Comparison of ENCODE assay signal across 17 cellular contexts in the genomic region with DNA sequence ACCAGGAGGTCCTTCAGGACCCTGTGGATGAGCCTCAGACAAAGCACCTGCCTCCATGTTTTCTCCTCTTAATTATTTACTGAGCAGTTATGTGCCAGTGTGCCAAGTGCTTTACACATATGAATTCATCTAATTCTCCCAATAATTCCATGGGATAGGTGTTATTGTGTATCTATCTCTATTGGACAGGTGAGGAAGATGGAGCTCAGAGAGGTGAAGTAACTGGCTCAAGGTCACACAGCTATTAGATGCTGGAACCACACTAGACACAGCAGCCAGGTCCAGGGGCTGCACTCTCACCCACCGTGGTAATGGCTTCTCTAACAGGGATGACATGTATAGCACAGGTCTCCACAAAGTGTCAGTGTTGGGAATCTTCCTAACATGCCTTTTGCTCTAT.
DNase-seq lines count a peak whose midpoint lies in the region; ATAC-seq, FAIRE-seq and TF ChIP-seq lines count a peak whose summit lies in the region.
"Had no signal": no experiment of that assay in that cellular context is flagged by ENCODE, and none has a peak within 500 bp of the region (broad histone marks: within the 10 kb centered on the region; RNA-seq: fewer than 3 reads in every experiment).

No MANE protein-coding gene starts in this region.

- no peak overlapping the region for H3K4ac ChIP-seq in H1 (replicated peaks; ENCODE audit: insufficient read length, low read depth, low read length)

- no peak overlapping the region for H3K9ac ChIP-seq in H1 (replicated peaks in 1 of 4; ENCODE audit: extremely low read depth in 1 of 4, low read depth in 3 of 4, low read length in 3 of 4)

- H3K23me2 ChIP-seq in H1 (ENCODE audit: low read depth, low read length): no peaks in the 10 kb centered on the region; the same call in 1 of the 2 replicates

- H2BK120ac ChIP-seq in H1 (replicated peaks; ENCODE audit: low read depth, low read length): no peak overlapping the region

- no peak for DNase-seq in H1 (ENCODE audit: low read depth in 1 of 2, low spot score in 2 of 2)
- peak; percentile 11 for DNase-seq in posterior vena cava (ENCODE audit: low spot score)
- DNase-seq in epidermal melanocyte (ENCODE audit: insufficient read length, low spot score): no peak
- DNase-seq in NCI-H2227 treated with DMSO at 0.1 percent for 48 hours (lab: John Stamatoyannopoulos, UW): no peak
- DNase-seq: C1 segment of cervical spinal cord; Caco-2; CD4-positive, CD25-positive, alpha-beta regulatory T cell; CD8-positive, alpha-beta T cell; DMS153; DND-41 had no signal

- TF ChIP-seq RAD21 in H1 (IDR thresholded peaks at IDR 0.05 in 1 of 2, conservative IDR thresholded peaks at IDR 0.05 in 1 of 2; ENCODE audit: low read depth in 2 of 2, low read length in 2 of 2): no peak

- no peak overlapping the region for H4K8ac ChIP-seq in H1 (ENCODE audit: extremely low read depth, insufficient read depth, low read length)

- CTCF ChIA-PET in HEK293 (lab: Yijun Ruan, JAX): no interaction called here
- CTCF ChIA-PET in H1 (lab: Charles Lee; ENCODE audit: partially characterized antibody): interaction anchor here (1.0 to 1.1 kb wide), 3 partner anchors 8 to 549 kb away, joined by 3 read pairs; no protein-coding TSS in a partner anchor

- WGBS in H1 (ENCODE audit: extremely low coverage in 1 of 2, insufficient coverage in 1 of 2, insufficient read length in 1 of 2, insufficient replicate concordance in 2 of 2, low coverage in 1 of 2, low lambda C conversion rate in 2 of 2, missing lambda C conversion rate in 1 of 2), 2 experiments: 86% methylated on average over 1 of the region's 1 CpG; no CpG with 5 or more reads in 1 of the 2 experiments

- H3K36me3 ChIP-seq in HEK293 (ENCODE audit: control insufficient read depth in 2 of 2, insufficient read depth in 1 of 2, low read length in 2 of 2) (no peaks in the 10 kb centered on the region), H1 (ENCODE audit: control insufficient read depth in 2 of 4, insufficient read depth in 4 of 4, low read length in 3 of 4) (no peaks in the 10 kb centered on the region)
- H3K36me3 ChIP-seq: HAP-1 had no signal

- TF ChIP-seq EP300 in H1 (IDR thresholded peaks at IDR 0.05; ENCODE audit: borderline replicate concordance in 1 of 2, low read depth in 2 of 2, low read length in 2 of 2): no peak

- no peak overlapping the region for H3K4me2 ChIP-seq in H1 (ENCODE audit: insufficient read depth in 1 of 2, low read depth in 2 of 2, low read length in 2 of 2)
- H3K4me2 ChIP-seq: GM23338 had no signal

- 0 out of 2 replicates have a peak overlapping the region, but pooled peaks have one; percentile 40 for H2BK15ac ChIP-seq in H1 (ENCODE audit: low read length)

- H3K79me1 ChIP-seq in H1 (ENCODE audit: low read depth, low read length): no peaks in the 10 kb centered on the region; the same call in 1 of the 2 replicates

- H3K14ac ChIP-seq in H1 (ENCODE audit: insufficient read length): no peak overlapping the region

- intact Hi-C loops in posterior vena cava (cut with DNase I): no loop called here

- H3K18ac ChIP-seq in H1 (ENCODE audit: extremely low read depth, low read length): no peak overlapping the region

- no peak overlapping the region for H2AFZ ChIP-seq in H1 (ENCODE audit: low read length)
- H2AFZ ChIP-seq: GM23338 had no signal

- H3K27me3 ChIP-seq in H1 (replicated peaks in 1 of 4; ENCODE audit: control insufficient read depth in 3 of 4, extremely low read depth in 1 of 4, insufficient read depth in 3 of 4, low read length in 3 of 4): no peaks in the 10 kb centered on the region; a peak in 2 of 7 replicates

- H3K23ac ChIP-seq in H1 (ENCODE audit: insufficient read length): no peak overlapping the region

- no peak overlapping the region for H2BK5ac ChIP-seq in H1 (ENCODE audit: low read depth, low read length)

- H3K27ac ChIP-seq in HEK293 (ENCODE audit: extremely low read depth, low read depth, low read length) (no peak overlapping the region), H1 (ENCODE audit: low read depth, low read length) (no peak overlapping the region)

- no peak overlapping the region for H2BK20ac ChIP-seq in H1 (ENCODE audit: low read length)

- no peak for FAIRE-seq in H1 (lab: Jason Lieb, UNC)
- FAIRE-seq: G401.6, GM12892, H54 had no signal

- POLR2A ChIA-PET in HEK293 (lab: Yijun Ruan, JAX) (interaction anchor here (0.7 kb wide), 1 partner anchor 575 kb away, joined by 3 read pairs; a partner anchor contains a TSS), H1 (lab: Charles Lee; ENCODE audit: partially characterized antibody) (interaction anchor here (1.7 kb wide), 1 partner anchor 70 kb away, joined by 6 read pairs; a partner anchor contains a TSS)

- no peak for TF ChIP-seq CTCF in HEK293 (tag by site-specific recombination; IDR thresholded peaks at IDR 0.05)
- TF ChIP-seq CTCF in H1 (IDR thresholded peaks at IDR 0.05; ENCODE audit: control extremely low read depth in 1 of 3, insufficient read depth in 1 of 3, low read depth in 1 of 3, low read length in 3 of 3): no peak

- no peak overlapping the region for H4K5ac ChIP-seq in H1 (ENCODE audit: insufficient read length, low read depth, low read length)

- H2AK5ac ChIP-seq in H1 (ENCODE audit: low read depth, low read length): no peak overlapping the region

- H4K91ac ChIP-seq in H1 (replicated peaks; ENCODE audit: insufficient read length, low read length): no peak overlapping the region

- no peaks in the 10 kb centered on the region for H4K20me1 ChIP-seq in H1 (replicated peaks in 1 of 2; ENCODE audit: control insufficient read depth in 1 of 2, insufficient read depth in 2 of 2, low read length in 2 of 2)

- H3K79me2 ChIP-seq in H1 (ENCODE audit: control insufficient read depth in 1 of 2, insufficient read depth in 2 of 2, low read length in 2 of 2): no peaks in the 10 kb centered on the region

- no peak overlapping the region for H3K56ac ChIP-seq in H1 (replicated peaks; ENCODE audit: insufficient read length, low read depth, low read length)

- no peak for ATAC-seq in HG02678 (IDR thresholded peaks at IDR 0.05; ENCODE audit: unreplicated experiment)
- ATAC-seq: CD8-positive, alpha-beta T cell; GM23338 had no signal

- peaks cover 20% of the 10 kb centered on the region for H3K4me1 ChIP-seq in HEK293 (ENCODE audit: control insufficient read depth, insufficient read depth, low read length)
- H3K4me1 ChIP-seq in H1 (replicated peaks in 1 of 4; ENCODE audit: control insufficient read depth in 3 of 4, insufficient read depth in 4 of 4, low read length in 3 of 4): peaks cover 0 to 11% (median 4%) of the 10 kb centered on the region in 4 experiments; a peak in 3 of 7 replicates
- H3K4me1 ChIP-seq: Caco-2 had no signal

- H3K9me3 ChIP-seq in HEK293 (ENCODE audit: control insufficient read depth, insufficient read depth, low read depth, low read length): no peaks in the 10 kb centered on the region
- H3K9me3 ChIP-seq in H1 (ENCODE audit: insufficient read depth in 2 of 2, low read depth in 1 of 2, low read length in 1 of 2): no peaks in the 10 kb centered on the region
- H3K9me3 ChIP-seq: Caco-2, HAP-1 had no signal

- no peak overlapping the region for H3K4me3 ChIP-seq in HEK293 (ENCODE audit: low read depth, low read length)
- H3K4me3 ChIP-seq in H1 (ENCODE audit: extremely low read depth in 1 of 4, insufficient read depth in 2 of 4, low read depth in 3 of 4, low read length in 4 of 4): no peak overlapping the region
- H3K4me3 ChIP-seq: GM23338, HAP-1 had no signal

- H2BK12ac ChIP-seq in H1 (ENCODE audit: low read depth, low read length): no peak overlapping the region

- no peak for TF ChIP-seq POLR2A in H1 (IDR thresholded peaks at IDR 0.05; ENCODE audit: control extremely low read depth in 1 of 2, low read depth in 2 of 2, low read length in 2 of 2)

TF ChIP-seq in HEK293, 187 proteins besides CTCF, POLR2A, EP300 and RAD21:
- TF ChIP-seq ZNF501 (tag by site-specific recombination; IDR thresholded peaks at IDR 0.05): no peak
- no peak for TF ChIP-seq ZNF37A (tag by site-specific recombination; IDR thresholded peaks at IDR 0.05)
- peak; percentile 90 for TF ChIP-seq ZNF768 (tag by site-specific recombination; IDR thresholded peaks at IDR 0.05)

TF ChIP-seq in H1, 55 proteins besides CTCF, POLR2A, EP300 and RAD21:
- TF ChIP-seq CEBPB (IDR thresholded peaks at IDR 0.05; ENCODE audit: low read depth, low read length) (no peak), RFX5 (IDR thresholded peaks at IDR 0.05; ENCODE audit: borderline replicate concordance, low read depth, low read length) (no peak), NANOG (IDR thresholded peaks at IDR 0.05; ENCODE audit: insufficient read depth, low read depth, low read length, poor library complexity, severe bottlenecking) (no peak), SIRT6 (IDR thresholded peaks at IDR 0.05; ENCODE audit: low read length) (no peak), HDAC2 (IDR thresholded peaks at IDR 0.05; ENCODE audit: borderline replicate concordance in 1 of 2, low read depth in 2 of 2, low read length in 2 of 2) (no peak), CREB1 (IDR thresholded peaks at IDR 0.05) (no peak), GABPA (IDR thresholded peaks at IDR 0.05; ENCODE audit: borderline replicate concordance, insufficient read depth, low read length) (no peak), RNF2 (IDR thresholded peaks at IDR 0.05; ENCODE audit: borderline replicate concordance, low read depth, low read length, missing control alignments, poor library complexity, severe bottlenecking) (no peak), SP2 (IDR thresholded peaks at IDR 0.05; ENCODE audit: low read length) (no peak), POLR2AphosphoS5 (IDR thresholded peaks at IDR 0.05; ENCODE audit: low read depth, low read length) (no peak), CTBP2 (IDR thresholded peaks at IDR 0.05; ENCODE audit: borderline replicate concordance, insufficient read depth, insufficient read length, low read length) (no peak), SP1 (IDR thresholded peaks at IDR 0.05; ENCODE audit: low read depth, low read length) (no peak)
- TF ChIP-seq, protein P1, sequence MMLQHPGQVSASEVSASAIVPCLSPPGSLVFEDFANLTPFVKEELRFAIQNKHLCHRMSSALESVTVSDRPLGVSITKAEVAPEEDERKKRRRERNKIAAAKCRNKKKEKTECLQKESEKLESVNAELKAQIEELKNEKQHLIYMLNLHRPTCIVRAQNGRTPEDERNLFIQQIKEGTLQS (IDR thresholded peaks at IDR 0.05; ENCODE audit: insufficient read depth, low read depth, low read length): no peak
- TF ChIP-seq, protein P2, sequence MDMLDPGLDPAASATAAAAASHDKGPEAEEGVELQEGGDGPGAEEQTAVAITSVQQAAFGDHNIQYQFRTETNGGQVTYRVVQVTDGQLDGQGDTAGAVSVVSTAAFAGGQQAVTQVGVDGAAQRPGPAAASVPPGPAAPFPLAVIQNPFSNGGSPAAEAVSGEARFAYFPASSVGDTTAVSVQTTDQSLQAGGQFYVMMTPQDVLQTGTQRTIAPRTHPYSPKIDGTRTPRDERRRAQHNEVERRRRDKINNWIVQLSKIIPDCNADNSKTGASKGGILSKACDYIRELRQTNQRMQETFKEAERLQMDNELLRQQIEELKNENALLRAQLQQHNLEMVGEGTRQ (IDR thresholded peaks at IDR 0.05; ENCODE audit: low read length): no peak
